In the genomic region with DNA sequence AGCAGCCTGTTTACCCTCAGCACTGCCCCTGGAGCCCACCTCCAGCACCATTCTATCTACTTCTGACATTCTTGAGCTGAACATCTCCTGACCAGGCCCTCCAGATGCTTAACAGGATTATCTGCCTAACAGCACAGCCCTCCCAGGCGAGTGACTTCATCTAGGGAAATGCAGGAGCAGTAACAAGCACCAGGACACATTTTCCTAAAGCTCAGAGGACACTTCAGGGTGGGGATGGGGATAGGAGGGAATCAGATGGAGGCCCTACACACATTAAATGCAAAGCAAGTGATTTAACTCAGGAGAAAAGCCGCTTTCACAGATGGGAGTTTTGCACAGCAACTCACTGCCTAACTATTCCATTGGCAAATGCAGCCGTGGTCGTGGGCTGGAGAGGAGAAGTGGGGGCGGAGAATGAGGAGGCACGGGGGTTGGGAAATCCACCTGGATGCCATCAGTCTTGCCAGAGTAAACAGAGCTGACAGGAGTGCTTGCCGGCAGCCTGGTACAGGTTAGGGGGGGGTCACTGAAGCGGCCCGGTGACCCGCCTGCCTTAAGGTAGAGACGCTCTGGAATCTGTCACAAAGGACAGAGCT, we compare ENCODE assay signal across 13 cellular contexts. TPM values are rescaled to one million over a fixed set of nuclear protein-coding genes. Genes with fewer than 3 reads are reported as not detected.
DNase-seq lines count a peak whose midpoint lies in the region; ATAC-seq and TF ChIP-seq lines count a peak whose summit lies in the region.
"Had no signal": no experiment of that assay in that cellular context is flagged by ENCODE, and none has a peak within 500 bp of the region (broad histone marks: within the 10 kb centered on the region; RNA-seq: fewer than 3 reads in every experiment).

No MANE protein-coding gene starts in this region.

- ATAC-seq in HG02852 (IDR thresholded peaks at IDR 0.05; ENCODE audit: unreplicated experiment): no peak

- peak overlapping the region; percentile 39 for H3K4me3 Mint-ChIP-seq in mesothelial cell of epicardium
- no peak overlapping the region for H3K4me3 Mint-ChIP-seq in T-helper 2 cell treated with Interferon-gamma antibody and Interleukin-4, amounts not matched to agents 5 μg/mL and 100 μg/mL, for 36 hours
- H3K4me3 Mint-ChIP-seq: immature natural killer cell, neural crest cell had no signal

- TF ChIP-seq CTCF in mesothelial cell of epicardium (IDR thresholded peaks at IDR 0.05; ENCODE audit: unreplicated experiment): no peak

- H3K36me3 Mint-ChIP-seq in mesothelial cell of epicardium: peaks cover 7% of the 10 kb centered on the region
- H3K36me3 Mint-ChIP-seq in T-helper 2 cell treated with Interferon-gamma antibody and Interleukin-4, amounts not matched to agents 5 μg/mL and 100 μg/mL, for 36 hours (ENCODE audit: low read depth): no peaks in the 10 kb centered on the region
- H3K36me3 Mint-ChIP-seq: immature natural killer cell had no signal

- H3K27me3 Mint-ChIP-seq in mesothelial cell of epicardium (ENCODE audit: low read depth): no peaks in the 10 kb centered on the region
- H3K27me3 Mint-ChIP-seq in T-helper 2 cell treated with Interferon-gamma antibody and Interleukin-4, amounts not matched to agents 5 μg/mL and 100 μg/mL, for 36 hours (ENCODE audit: low read depth): peaks cover 10% of the 10 kb centered on the region

- peaks cover 59% of the 10 kb centered on the region for H3K4me1 Mint-ChIP-seq in mesothelial cell of epicardium
- no peaks in the 10 kb centered on the region for H3K4me1 Mint-ChIP-seq in T-helper 2 cell treated with Interferon-gamma antibody and Interleukin-4, amounts not matched to agents 5 μg/mL and 100 μg/mL, for 36 hours (ENCODE audit: low read depth)
- H3K4me1 Mint-ChIP-seq: immature natural killer cell had no signal

- H3K27ac Mint-ChIP-seq in mesothelial cell of epicardium: peak overlapping the region; percentile 94
- H3K27ac Mint-ChIP-seq in T-helper 2 cell treated with Interferon-gamma antibody and Interleukin-4, amounts not matched to agents 5 μg/mL and 100 μg/mL, for 36 hours: no peak overlapping the region
- H3K27ac Mint-ChIP-seq: immature natural killer cell had no signal

- H3K9me3 Mint-ChIP-seq in mesothelial cell of epicardium: peaks cover 8% of the 10 kb centered on the region
- no peaks in the 10 kb centered on the region for H3K9me3 Mint-ChIP-seq in T-helper 2 cell treated with Interferon-gamma antibody and Interleukin-4, amounts not matched to agents 5 μg/mL and 100 μg/mL, for 36 hours
- H3K9me3 Mint-ChIP-seq: immature natural killer cell, neural crest cell had no signal

- H3K27ac ChIP-seq in epithelial cell of prostate: peak overlapping the region; percentile 90

- DNase-seq in Ammon's horn (ENCODE audit: low spot score): peak; percentile 16
- peak; percentile 94 for DNase-seq in NCI-H82 treated with DMSO at 0.1 percent for 48 hours (lab: John Stamatoyannopoulos, UW; ENCODE audit: unreplicated experiment)
- DNase-seq in epithelial cell of prostate (ENCODE audit: low read depth, low spot score): no peak
- peak in 1 of 2 experiments; percentile 68 for DNase-seq in mesothelial cell of epicardium (ENCODE audit: low spot score in 2 of 2, unreplicated experiment in 2 of 2)
- DNase-seq in DMS79 (lab: John Stamatoyannopoulos, UW): no peak
- DNase-seq in stimulated activated CD4-positive, alpha-beta T cell treated with anti-CD3 and anti-CD28 coated beads, Interleukin-1b, Interleukin-23, amount 100 ng/mL, for 48 hours: no peak
- DNase-seq in T-helper 2 cell treated with Interferon-gamma antibody and Interleukin-4, amounts not matched to agents 5 μg/mL and 100 μg/mL, for 36 hours (ENCODE audit: low spot score): no peak
- DNase-seq: amygdala; immature natural killer cell; stimulated activated CD4-positive, alpha-beta T cell treated with anti-CD3 and anti-CD28 coated beads, Interleukin-4, amount 100 ng/mL, for 1 hour; T-helper 9 cell had no signal

RNA-seq across cellular contexts. Expression of a gene that starts 21.3 kb away (rescaled TPM):
- 49.5 to 54.0 TPM (median 50.9 TPM) in 3 replicates for total RNA-seq in mesothelial cell of epicardium

Comparison
In these comparisons a context has a peak if more than half of its experiments do, and no peak if none do; other contexts are left out.
1. DNase-seq: peak in Ammon's horn (single experiment) and NCI-H82 treated with DMSO at 0.1 percent for 48 hours (single experiment); none in epithelial cell of prostate (single experiment), DMS79 (single experiment), stimulated activated CD4-positive, alpha-beta T cell treated with anti-CD3 and anti-CD28 coated beads, Interleukin-1b, Interleukin-23, amount 100 ng/mL, for 48 hours (single experiment) and T-helper 2 cell treated with Interferon-gamma antibody and Interleukin-4, amounts not matched to agents 5 μg/mL and 100 μg/mL, for 36 hours (single experiment).